Comparison of ENCODE assay signal across 20 cellular contexts in the genomic region with DNA sequence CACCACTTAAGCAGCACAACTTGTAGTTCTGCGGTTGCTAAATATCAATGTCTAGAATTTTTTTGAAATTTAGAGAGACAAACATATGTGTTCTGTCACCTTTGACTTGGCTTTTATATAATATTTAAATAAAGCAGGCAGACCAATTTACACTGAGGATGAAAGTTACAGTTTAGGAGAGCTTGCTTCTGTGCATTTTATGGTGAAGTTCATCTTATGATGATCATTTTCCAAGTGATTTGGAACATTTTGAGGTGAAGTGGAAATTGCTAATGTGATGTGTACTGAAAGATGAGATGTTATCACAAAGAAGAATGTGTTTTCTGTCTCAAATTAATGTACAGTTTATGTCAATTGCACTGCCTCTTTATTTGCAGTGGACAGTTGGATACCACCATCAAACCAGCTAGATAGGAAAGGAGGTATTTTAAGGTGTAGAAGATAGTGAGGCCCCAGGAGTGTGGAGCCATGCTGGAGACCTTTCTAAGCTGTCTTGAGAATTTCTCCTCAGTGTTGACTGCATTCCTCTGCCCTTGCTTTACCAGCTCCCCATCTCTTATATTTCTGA.
DNase-seq lines count a peak whose midpoint lies in the region; ATAC-seq, FAIRE-seq and TF ChIP-seq lines count a peak whose summit lies in the region.
"Had no signal": no experiment of that assay in that cellular context is flagged by ENCODE, and none has a peak within 500 bp of the region (broad histone marks: within the 10 kb centered on the region; RNA-seq: fewer than 3 reads in every experiment).

No MANE protein-coding gene starts in this region.

- peaks cover 33% of the 10 kb centered on the region for H3K36me3 Mint-ChIP-seq in activated T-cell treated with anti-CD3 and anti-CD28 coated beads, Interleukin-2, amount 50 U/mL, for 24 hours (ENCODE audit: low read depth)
- H3K36me3 Mint-ChIP-seq in activated T-helper 1 cell treated with anti-CD3 and anti-CD28 coated beads, Interleukin-12 subunit alpha, Interleukin-12 subunit beta, Interleukin-2, Interleukin-4 antibody, amounts not matched to agents 30 ng/mL and 10 ng/mL and 1 ng/mL, durations not matched to agents 14 hours and 24 hours and 36 hours (ENCODE audit: low read depth), result peaks cover 11% of the 10 kb centered on the region
- H3K36me3 Mint-ChIP-seq in natural killer cell treated with Interleukin-12 subunit alpha and Interleukin-12 subunit beta and Interleukin-15 and Interleukin-18, amount 100 ng/mL, for 72 hours, result peaks cover 11% of the 10 kb centered on the region

- no peak for TF ChIP-seq POLR2A in GM12892 (IDR thresholded peaks at IDR 0.05; ENCODE audit: low read depth, low read length)

- no peaks in the 10 kb centered on the region for H3K9me3 Mint-ChIP-seq in activated T-cell treated with anti-CD3 and anti-CD28 coated beads, Interleukin-2, amount 50 U/mL, for 24 hours
- H3K9me3 Mint-ChIP-seq in activated T-helper 1 cell treated with anti-CD3 and anti-CD28 coated beads, Interleukin-12 subunit alpha, Interleukin-12 subunit beta, Interleukin-2, Interleukin-4 antibody, amounts not matched to agents 30 ng/mL and 10 ng/mL and 1 ng/mL, durations not matched to agents 14 hours and 24 hours and 36 hours, result no peaks in the 10 kb centered on the region
- no peaks in the 10 kb centered on the region for H3K9me3 Mint-ChIP-seq in natural killer cell treated with Interleukin-12 subunit alpha and Interleukin-12 subunit beta and Interleukin-15 and Interleukin-18, amount 100 ng/mL, for 72 hours

- intact Hi-C loops in activated T-helper 1 cell treated with anti-CD3 and anti-CD28 coated beads, Interleukin-12 subunit alpha, Interleukin-12 subunit beta, Interleukin-2, Interleukin-4 antibody, amounts not matched to agents 30 ng/mL and 10 ng/mL and 1 ng/mL, durations not matched to agents 14 hours and 24 hours and 36 hours (cut with micrococcal nuclease), result no loop called here
- intact Hi-C loops in right cardiac atrium (cut with DNase I), result no loop called here

- WGBS in right cardiac atrium, result 97% methylated on average over 1 of the region's 1 CpG

- peak; percentile 9 for FAIRE-seq in GM12892 (lab: Jason Lieb, UNC)
- FAIRE-seq: A549, GM19239 had no signal

- ATAC-seq in natural killer cell treated with Interleukin-12 subunit alpha and Interleukin-12 subunit beta and Interleukin-15 and Interleukin-18, amount 100 ng/mL, for 72 hours, result no peak
- no peak for ATAC-seq in GM18498 (IDR thresholded peaks at IDR 0.05; ENCODE audit: unreplicated experiment)
- ATAC-seq in right cardiac atrium, result no peak
- ATAC-seq: A549, Panc1 had no signal

- H3K27me3 ChIP-seq in right cardiac atrium (ENCODE audit: control insufficient read depth, insufficient read depth), result no peaks in the 10 kb centered on the region
- H3K27me3 ChIP-seq: MG63 had no signal

- peaks cover 1% of the 10 kb centered on the region for H3K4me1 ChIP-seq in right cardiac atrium (ENCODE audit: control insufficient read depth, insufficient read depth, low read length)
- H3K4me1 ChIP-seq: A549 had no signal

- no peak overlapping the region for H3K4me3 Mint-ChIP-seq in activated T-cell treated with anti-CD3 and anti-CD28 coated beads, Interleukin-2, amount 50 U/mL, for 24 hours
- no peak overlapping the region for H3K4me3 Mint-ChIP-seq in activated T-helper 1 cell treated with anti-CD3 and anti-CD28 coated beads, Interleukin-12 subunit alpha, Interleukin-12 subunit beta, Interleukin-2, Interleukin-4 antibody, amounts not matched to agents 30 ng/mL and 10 ng/mL and 1 ng/mL, durations not matched to agents 14 hours and 24 hours and 36 hours
- no peak overlapping the region for H3K4me3 Mint-ChIP-seq in natural killer cell treated with Interleukin-12 subunit alpha and Interleukin-12 subunit beta and Interleukin-15 and Interleukin-18, amount 100 ng/mL, for 72 hours

- no peaks in the 10 kb centered on the region for H3K9me3 ChIP-seq in right cardiac atrium (ENCODE audit: control insufficient read depth, low read length)
- H3K9me3 ChIP-seq: A549, MG63 had no signal

- H3K27me3 Mint-ChIP-seq in activated T-cell treated with anti-CD3 and anti-CD28 coated beads, Interleukin-2, amount 50 U/mL, for 24 hours, result no peaks in the 10 kb centered on the region
- H3K27me3 Mint-ChIP-seq in activated T-helper 1 cell treated with anti-CD3 and anti-CD28 coated beads, Interleukin-12 subunit alpha, Interleukin-12 subunit beta, Interleukin-2, Interleukin-4 antibody, amounts not matched to agents 30 ng/mL and 10 ng/mL and 1 ng/mL, durations not matched to agents 14 hours and 24 hours and 36 hours (ENCODE audit: insufficient read depth), result no peaks in the 10 kb centered on the region
- no peaks in the 10 kb centered on the region for H3K27me3 Mint-ChIP-seq in natural killer cell treated with Interleukin-12 subunit alpha and Interleukin-12 subunit beta and Interleukin-15 and Interleukin-18, amount 100 ng/mL, for 72 hours

- peaks cover 9% of the 10 kb centered on the region for H3K4me1 Mint-ChIP-seq in activated T-cell treated with anti-CD3 and anti-CD28 coated beads, Interleukin-2, amount 50 U/mL, for 24 hours (ENCODE audit: low read depth)
- H3K4me1 Mint-ChIP-seq in activated T-helper 1 cell treated with anti-CD3 and anti-CD28 coated beads, Interleukin-12 subunit alpha, Interleukin-12 subunit beta, Interleukin-2, Interleukin-4 antibody, amounts not matched to agents 30 ng/mL and 10 ng/mL and 1 ng/mL, durations not matched to agents 14 hours and 24 hours and 36 hours (ENCODE audit: low read depth), result peaks cover 12% of the 10 kb centered on the region
- H3K4me1 Mint-ChIP-seq in natural killer cell treated with Interleukin-12 subunit alpha and Interleukin-12 subunit beta and Interleukin-15 and Interleukin-18, amount 100 ng/mL, for 72 hours (ENCODE audit: low read depth in 2 of 2), result peaks cover 20 to 25% of the 10 kb centered on the region in 2 donors

- H3K27ac Mint-ChIP-seq in activated T-cell treated with anti-CD3 and anti-CD28 coated beads, Interleukin-2, amount 50 U/mL, for 24 hours, result peak overlapping the region; percentile 38
- H3K27ac Mint-ChIP-seq in activated T-helper 1 cell treated with anti-CD3 and anti-CD28 coated beads, Interleukin-12 subunit alpha, Interleukin-12 subunit beta, Interleukin-2, Interleukin-4 antibody, amounts not matched to agents 30 ng/mL and 10 ng/mL and 1 ng/mL, durations not matched to agents 14 hours and 24 hours and 36 hours, result peak overlapping the region; percentile 34
- H3K27ac Mint-ChIP-seq in natural killer cell treated with Interleukin-12 subunit alpha and Interleukin-12 subunit beta and Interleukin-15 and Interleukin-18, amount 100 ng/mL, for 72 hours, result peak overlapping the region; percentile 14 to 83

- DNase-seq in activated T-cell treated with anti-CD3 and anti-CD28 coated beads, Interleukin-2, amount 50 U/mL, for 24 hours, result no peak
- DNase-seq in activated T-cell treated with anti-CD3 and anti-CD28 coated beads, Interleukin-2, amount 50 U/mL, for 48 hours, result no peak
- no peak for DNase-seq in GM12892 (ENCODE audit: insufficient read length)
- no peak for DNase-seq in activated T-helper 1 cell treated with anti-CD3 and anti-CD28 coated beads, Interleukin-12 subunit alpha, Interleukin-12 subunit beta, Interleukin-2, Interleukin-4 antibody, amounts not matched to agents 30 ng/mL and 10 ng/mL and 1 ng/mL, durations not matched to agents 14 hours and 24 hours and 36 hours (ENCODE audit: low spot score)
- no peak for DNase-seq in natural killer cell treated with Interleukin-12 subunit alpha and Interleukin-12 subunit beta and Interleukin-15 and Interleukin-18, amount 100 ng/mL, for 72 hours (ENCODE audit: low spot score)
- no peak for DNase-seq in NCI-H1105 treated with DMSO at 0.1 percent for 48 hours (lab: John Stamatoyannopoulos, UW)
- no peak for DNase-seq in right cardiac atrium
- DNase-seq: C1 segment of cervical spinal cord, DMS 273 treated with DMSO at 0.1 percent for 48 hours, GDM1, H7, MG63, NCI-H1092, NCI-H1694 treated with DMSO at 0.1 percent for 48 hours, NCI-H446 treated with DMSO at 0.1 percent for 48 hours, NCI-H774 had no signal

- no peak overlapping the region for H3K27ac ChIP-seq in right cardiac atrium (ENCODE audit: low read length)
- H3K27ac ChIP-seq: A549 had no signal

- H3K4me3 ChIP-seq in right cardiac atrium (ENCODE audit: low read length), result no peak overlapping the region
- H3K4me3 ChIP-seq: A549, MG63 had no signal
